24 cellular contexts compared by ENCODE assay signal in the genomic region with DNA sequence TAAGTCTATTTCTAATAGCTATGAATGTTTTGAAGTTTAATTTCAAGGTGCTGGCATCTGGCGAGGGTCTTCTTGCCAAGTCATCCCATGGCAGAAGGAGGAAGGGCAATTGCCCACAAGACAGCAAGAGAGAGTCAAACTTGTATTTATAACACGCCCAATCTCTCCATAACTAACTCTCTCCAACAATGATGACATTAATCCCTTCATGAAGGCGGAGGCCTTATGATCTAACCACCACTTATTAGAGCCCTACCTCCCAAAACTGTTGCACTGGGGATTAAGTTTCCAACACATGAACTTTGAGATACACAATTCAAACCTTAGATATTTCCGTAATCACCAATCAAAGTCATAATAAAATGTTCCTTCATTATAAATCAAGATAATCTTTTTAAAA.
"Had no signal": no experiment of that assay in that cellular context is flagged by ENCODE, and none has a peak within 500 bp of the region (broad histone marks: within the 10 kb centered on the region; RNA-seq: fewer than 3 reads in every experiment).

No MANE protein-coding gene starts in this region.

- H3K27ac ChIP-seq: colonic mucosa, epithelial cell of prostate, esophagus squamous epithelium, foreskin keratinocyte, gastrocnemius medialis, heart right ventricle, left lung, lower lobe of right lung had no signal

- H3K27me3 ChIP-seq: colonic mucosa, esophagus squamous epithelium, foreskin keratinocyte, gastrocnemius medialis, heart right ventricle, left lung had no signal

- H3K4me3 ChIP-seq: colonic mucosa, esophagus squamous epithelium, gastrocnemius medialis, heart right ventricle, left lung, lower lobe of right lung, mucosa of descending colon had no signal

- H3K4me1 ChIP-seq: colonic mucosa, esophagus squamous epithelium, foreskin keratinocyte, gastrocnemius medialis, heart right ventricle, left lung, lower lobe of right lung had no signal

- DNase-seq: colonic mucosa; cortex of kidney; effector CD8-positive, alpha-beta T cell; effector memory CD8-positive, alpha-beta T cell; endodermal cell; erythroblast; esophagus squamous epithelium; foreskin keratinocyte; gastrocnemius medialis; glutamatergic neuron; head of caudate nucleus; heart right ventricle; hippocampal formation; left cardiac atrium; left lung; left ventricle myocardium superior; lower lobe of right lung; mesenchymal stem cell; mucosa of descending colon; naive B cell had no signal

- H3K36me3 ChIP-seq: colonic mucosa, esophagus squamous epithelium, gastrocnemius medialis, heart right ventricle, left lung, lower lobe of right lung had no signal

- FAIRE-seq: endometrium, islet of Langerhans, keratinocyte had no signal

- H3K9me3 ChIP-seq: colonic mucosa, esophagus squamous epithelium, gastrocnemius medialis, heart right ventricle, left lung, lower lobe of right lung, mucosa of descending colon had no signal
